Comparison of ENCODE assay signal across 22 cellular contexts in genomic region chr9:127534250-127534649, GRCh38.
DNase-seq lines count a peak whose midpoint lies in the region; ATAC-seq and TF ChIP-seq lines count a peak whose summit lies in the region.
"Had no signal": no experiment of that assay in that cellular context is flagged by ENCODE, and none has a peak within 500 bp of the region (broad histone marks: within the 10 kb centered on the region; RNA-seq: fewer than 3 reads in every experiment).

No MANE protein-coding gene starts in this region.

- H3K4me2 ChIP-seq in mammary epithelial cell (ENCODE audit: insufficient read depth, low read depth, low read length) (peak overlapping the region; percentile 19), osteoblast (ENCODE audit: insufficient read depth, low read length) (no peak overlapping the region)

- H3K4me1 ChIP-seq in mammary epithelial cell (ENCODE audit: insufficient read depth, low read length) (peaks cover 51% of the 10 kb centered on the region), osteoblast (ENCODE audit: insufficient read depth, low read length) (peaks cover 51% of the 10 kb centered on the region), upper lobe of left lung (peaks cover 42 to 49% (median 43%) of the 10 kb centered on the region in 4 donors)
- H3K4me1 ChIP-seq: colonic mucosa, psoas muscle had no signal

- H3K27me3 Mint-ChIP-seq in activated CD8-positive, alpha-beta memory T cell treated with anti-CD3 and anti-CD28 coated beads, Interleukin-2, amount 10 ng/mL, durations not matched to agents 7 days and 5 days: no peaks in the 10 kb centered on the region
- no peaks in the 10 kb centered on the region for H3K27me3 Mint-ChIP-seq in activated T-helper 2 cell treated with anti-CD3 and anti-CD28 coated beads, Interferon-gamma antibody, Interleukin-2, Interleukin-4, amounts not matched to agents 10 μg/mL and 5 μg/mL and 100 μg/mL, durations not matched to agents 14 hours and 24 hours and 36 hours (ENCODE audit: low read depth)
- H3K27me3 Mint-ChIP-seq: activated naive CD4-positive, alpha-beta T cell treated with anti-CD3 and anti-CD28 coated beads, Interleukin-2, amount 10 ng/mL, durations not matched to agents 7 days and 5 days had no signal

- no peaks in the 10 kb centered on the region for H3K9me3 Mint-ChIP-seq in activated CD8-positive, alpha-beta memory T cell treated with anti-CD3 and anti-CD28 coated beads, Interleukin-2, amount 10 ng/mL, durations not matched to agents 7 days and 5 days (ENCODE audit: low read depth)
- no peaks in the 10 kb centered on the region for H3K9me3 Mint-ChIP-seq in activated T-helper 2 cell treated with anti-CD3 and anti-CD28 coated beads, Interferon-gamma antibody, Interleukin-2, Interleukin-4, amounts not matched to agents 10 μg/mL and 5 μg/mL and 100 μg/mL, durations not matched to agents 14 hours and 24 hours and 36 hours
- H3K9me3 Mint-ChIP-seq: activated naive CD4-positive, alpha-beta T cell treated with anti-CD3 and anti-CD28 coated beads, Interleukin-2, amount 10 ng/mL, durations not matched to agents 7 days and 5 days; nephron progenitor cell had no signal

- no peak for DNase-seq in activated CD8-positive, alpha-beta memory T cell treated with anti-CD3 and anti-CD28 coated beads, Interleukin-2, amount 10 ng/mL, durations not matched to agents 7 days and 5 days
- no peak for DNase-seq in activated CD8-positive, alpha-beta memory T cell treated with anti-CD3 and anti-CD28 coated beads for 24 hours
- no peak for DNase-seq in mammary epithelial cell
- peak; percentile 41 for DNase-seq in osteoblast (ENCODE audit: insufficient read length, low spot score, missing footprints)
- DNase-seq in upper lobe of left lung: no peak
- no peak for DNase-seq in activated T-helper 2 cell treated with anti-CD3 and anti-CD28 coated beads, Interferon-gamma antibody, Interleukin-2, Interleukin-4, amounts not matched to agents 10 μg/mL and 5 μg/mL and 100 μg/mL, durations not matched to agents 14 hours and 24 hours and 36 hours (ENCODE audit: low spot score)
- no peak for DNase-seq in stimulated activated CD4-positive, alpha-beta T cell treated with anti-CD3 and anti-CD28 coated beads, Interleukin-15, amount 100 ng/mL, for 24 hours
- DNase-seq in GOT3 (lab: John Stamatoyannopoulos, UW): no peak
- DNase-seq: 8988T; activated CD4-positive, alpha-beta T cell treated with anti-CD3 and anti-CD28 coated beads, Interleukin-2, amount 50 U/mL, for 4 hours; activated naive CD4-positive, alpha-beta T cell treated with anti-CD3 and anti-CD28 coated beads, Interleukin-2, amount 10 ng/mL, durations not matched to agents 7 days and 5 days; activated T-cell treated with anti-CD3 and anti-CD28 coated beads, Interleukin-2, amount 50 U/mL, for 1 hour; body of pancreas; colonic mucosa; hypothalamus; kidney; NCI-H1436; NCI-H526; nephron progenitor cell had no signal

- BruUV-seq in mammary epithelial cell (replicated peaks; lab: Mats Ljungman, UMichigan): no TSS peak

- in situ Hi-C loops in mammary epithelial cell (cut with MboI; ENCODE audit: low sequenced_read_pairs in 2 of 2): no loop called here

- ATAC-seq in activated CD8-positive, alpha-beta memory T cell treated with anti-CD3 and anti-CD28 coated beads, Interleukin-2, amount 10 ng/mL, durations not matched to agents 7 days and 5 days: peak; percentile 42
- no peak for ATAC-seq in upper lobe of left lung (ENCODE audit: low FRiP score in 2 of 2)
- ATAC-seq: body of pancreas, psoas muscle had no signal

- peaks cover 3% of the 10 kb centered on the region for H3K4me1 Mint-ChIP-seq in activated CD8-positive, alpha-beta memory T cell treated with anti-CD3 and anti-CD28 coated beads, Interleukin-2, amount 10 ng/mL, durations not matched to agents 7 days and 5 days
- no peaks in the 10 kb centered on the region for H3K4me1 Mint-ChIP-seq in activated T-helper 2 cell treated with anti-CD3 and anti-CD28 coated beads, Interferon-gamma antibody, Interleukin-2, Interleukin-4, amounts not matched to agents 10 μg/mL and 5 μg/mL and 100 μg/mL, durations not matched to agents 14 hours and 24 hours and 36 hours (ENCODE audit: low read depth)
- H3K4me1 Mint-ChIP-seq: activated naive CD4-positive, alpha-beta T cell treated with anti-CD3 and anti-CD28 coated beads, Interleukin-2, amount 10 ng/mL, durations not matched to agents 7 days and 5 days had no signal

- CTCF ChIA-PET in activated CD8-positive, alpha-beta memory T cell treated with anti-CD3 and anti-CD28 coated beads, Interleukin-2, amount 10 ng/mL, durations not matched to agents 7 days and 5 days (lab: Charles Lee): interaction anchor here (1.2 kb wide), 1 partner anchor 9 kb away, joined by 5 read pairs; no protein-coding TSS in a partner anchor
- CTCF ChIA-PET in mammary epithelial cell (lab: Charles Lee; ENCODE audit: low non-redundant PET): interaction anchor here (0.6 kb wide), 1 partner anchor 22 kb away, joined by 11 read pairs; no protein-coding TSS in a partner anchor

- H3K9me3 ChIP-seq in mammary epithelial cell (replicated peaks; ENCODE audit: insufficient read depth, low read length): no peaks in the 10 kb centered on the region
- no peaks in the 10 kb centered on the region for H3K9me3 ChIP-seq in osteoblast (ENCODE audit: low read depth, low read length)
- H3K9me3 ChIP-seq in upper lobe of left lung: no peaks in the 10 kb centered on the region
- H3K9me3 ChIP-seq: BLaER1, body of pancreas, colonic mucosa, psoas muscle, thoracic aorta had no signal

- TF ChIP-seq CTCF in mammary epithelial cell (conservative IDR thresholded peaks at IDR 0.05 in 1 of 2, IDR thresholded peaks at IDR 0.05 in 1 of 2; ENCODE audit: extremely low read depth in 1 of 2, insufficient read depth in 1 of 2, low read depth in 1 of 2, low read length in 2 of 2) (no peak), osteoblast (IDR thresholded peaks at IDR 0.05; ENCODE audit: extremely low read depth, low read depth, low read length) (no peak), upper lobe of left lung (IDR thresholded peaks at IDR 0.05) (no peak)

- peak overlapping the region; percentile 53 for H3K9ac ChIP-seq in mammary epithelial cell (ENCODE audit: insufficient read depth, low read length)
- H3K9ac ChIP-seq: BLaER1 had no signal

- WGBS in mammary epithelial cell (ENCODE audit: low coverage, missing lambda C conversion rate): 100% methylated on average over 1 of the region's 2 CpGs
- WGBS in upper lobe of left lung, 2 donors: 67 to 71% methylated on average over 1 to 2 of the region's 2 CpGs

- no peak overlapping the region for H3K27ac Mint-ChIP-seq in activated CD8-positive, alpha-beta memory T cell treated with anti-CD3 and anti-CD28 coated beads, Interleukin-2, amount 10 ng/mL, durations not matched to agents 7 days and 5 days
- H3K27ac Mint-ChIP-seq in activated T-helper 2 cell treated with anti-CD3 and anti-CD28 coated beads, Interferon-gamma antibody, Interleukin-2, Interleukin-4, amounts not matched to agents 10 μg/mL and 5 μg/mL and 100 μg/mL, durations not matched to agents 14 hours and 24 hours and 36 hours: no peak overlapping the region
- H3K27ac Mint-ChIP-seq: activated naive CD4-positive, alpha-beta T cell treated with anti-CD3 and anti-CD28 coated beads, Interleukin-2, amount 10 ng/mL, durations not matched to agents 7 days and 5 days; nephron progenitor cell had no signal

- TF ChIP-seq POLR2A in upper lobe of left lung (IDR thresholded peaks at IDR 0.05): no peak

- no peak for TF ChIP-seq EP300 in upper lobe of left lung (IDR thresholded peaks at IDR 0.05)

- H3K4me3 ChIP-seq in mammary epithelial cell (replicated peaks in 1 of 3; ENCODE audit: insufficient read depth in 1 of 3, low read depth in 2 of 3, low read length in 3 of 3) (no peak overlapping the region), osteoblast (ENCODE audit: insufficient read depth, low read length) (no peak overlapping the region), upper lobe of left lung (no peak overlapping the region)
- H3K4me3 ChIP-seq: BLaER1, body of pancreas, colonic mucosa, psoas muscle, thoracic aorta had no signal

- H4K20me1 ChIP-seq in mammary epithelial cell (ENCODE audit: insufficient read depth, low read length) (no peaks in the 10 kb centered on the region), osteoblast (ENCODE audit: insufficient read depth, low read length) (peaks cover 59% of the 10 kb centered on the region)

- dilution Hi-C loops in mammary epithelial cell (cut with HindIII; ENCODE audit: low sequenced_read_pairs): no loop called here

- intact Hi-C loops in mammary epithelial cell (cut with micrococcal nuclease): loop anchor here (2.0 kb wide), 1 partner anchor 45 kb away; no protein-coding TSS in a partner anchor
- intact Hi-C loops in activated T-helper 2 cell treated with anti-CD3 and anti-CD28 coated beads, Interferon-gamma antibody, Interleukin-2, Interleukin-4, amounts not matched to agents 10 μg/mL and 5 μg/mL and 100 μg/mL, durations not matched to agents 14 hours and 24 hours and 36 hours (cut with micrococcal nuclease): no loop called here

- H3K36me3 ChIP-seq in mammary epithelial cell (ENCODE audit: insufficient read depth, low read length) (peaks cover 5% of the 10 kb centered on the region), osteoblast (ENCODE audit: insufficient read depth, low read length) (peaks cover 54% of the 10 kb centered on the region), upper lobe of left lung (peaks cover 0 to 35% (median 11%) of the 10 kb centered on the region in 4 donors)
- H3K36me3 ChIP-seq: thoracic aorta had no signal

- H2AFZ ChIP-seq in mammary epithelial cell (ENCODE audit: low read depth, low read length) (no peak overlapping the region), osteoblast (ENCODE audit: low read length) (no peak overlapping the region)

- H3K27ac ChIP-seq in mammary epithelial cell (ENCODE audit: insufficient read depth, low read depth, low read length): peak overlapping the region; percentile 92
- H3K27ac ChIP-seq in osteoblast (ENCODE audit: low read depth, low read length): peak overlapping the region; percentile 90
- H3K27ac ChIP-seq in upper lobe of left lung: peak overlapping the region in 3 of 4 donors; percentile 66 to 85 (median 77)
- H3K27ac ChIP-seq: BLaER1, colonic mucosa, psoas muscle had no signal

- H3K36me3 Mint-ChIP-seq in activated CD8-positive, alpha-beta memory T cell treated with anti-CD3 and anti-CD28 coated beads, Interleukin-2, amount 10 ng/mL, durations not matched to agents 7 days and 5 days: peaks cover 3% of the 10 kb centered on the region
- no peaks in the 10 kb centered on the region for H3K36me3 Mint-ChIP-seq in activated T-helper 2 cell treated with anti-CD3 and anti-CD28 coated beads, Interferon-gamma antibody, Interleukin-2, Interleukin-4, amounts not matched to agents 10 μg/mL and 5 μg/mL and 100 μg/mL, durations not matched to agents 14 hours and 24 hours and 36 hours (ENCODE audit: low read depth)

- H3K4me3 Mint-ChIP-seq in activated CD8-positive, alpha-beta memory T cell treated with anti-CD3 and anti-CD28 coated beads, Interleukin-2, amount 10 ng/mL, durations not matched to agents 7 days and 5 days: no peak overlapping the region
- no peak overlapping the region for H3K4me3 Mint-ChIP-seq in activated T-helper 2 cell treated with anti-CD3 and anti-CD28 coated beads, Interferon-gamma antibody, Interleukin-2, Interleukin-4, amounts not matched to agents 10 μg/mL and 5 μg/mL and 100 μg/mL, durations not matched to agents 14 hours and 24 hours and 36 hours (ENCODE audit: low read depth)
- H3K4me3 Mint-ChIP-seq: activated naive CD4-positive, alpha-beta T cell treated with anti-CD3 and anti-CD28 coated beads, Interleukin-2, amount 10 ng/mL, durations not matched to agents 7 days and 5 days; nephron progenitor cell had no signal

- H3K79me2 ChIP-seq in mammary epithelial cell (ENCODE audit: insufficient read depth, low read length) (peaks cover 94% of the 10 kb centered on the region), osteoblast (ENCODE audit: insufficient read depth, low read length) (peaks cover 91% of the 10 kb centered on the region)

- H3K27me3 ChIP-seq in mammary epithelial cell (ENCODE audit: insufficient read depth, low read length): no peaks in the 10 kb centered on the region
- H3K27me3 ChIP-seq in osteoblast (ENCODE audit: insufficient read depth, low read length): no peaks in the 10 kb centered on the region
- H3K27me3 ChIP-seq in upper lobe of left lung: no peaks in the 10 kb centered on the region
- H3K27me3 ChIP-seq: BLaER1, body of pancreas, colonic mucosa had no signal
